ENCODE assay signal across 1 cellular context in the genomic region with DNA sequence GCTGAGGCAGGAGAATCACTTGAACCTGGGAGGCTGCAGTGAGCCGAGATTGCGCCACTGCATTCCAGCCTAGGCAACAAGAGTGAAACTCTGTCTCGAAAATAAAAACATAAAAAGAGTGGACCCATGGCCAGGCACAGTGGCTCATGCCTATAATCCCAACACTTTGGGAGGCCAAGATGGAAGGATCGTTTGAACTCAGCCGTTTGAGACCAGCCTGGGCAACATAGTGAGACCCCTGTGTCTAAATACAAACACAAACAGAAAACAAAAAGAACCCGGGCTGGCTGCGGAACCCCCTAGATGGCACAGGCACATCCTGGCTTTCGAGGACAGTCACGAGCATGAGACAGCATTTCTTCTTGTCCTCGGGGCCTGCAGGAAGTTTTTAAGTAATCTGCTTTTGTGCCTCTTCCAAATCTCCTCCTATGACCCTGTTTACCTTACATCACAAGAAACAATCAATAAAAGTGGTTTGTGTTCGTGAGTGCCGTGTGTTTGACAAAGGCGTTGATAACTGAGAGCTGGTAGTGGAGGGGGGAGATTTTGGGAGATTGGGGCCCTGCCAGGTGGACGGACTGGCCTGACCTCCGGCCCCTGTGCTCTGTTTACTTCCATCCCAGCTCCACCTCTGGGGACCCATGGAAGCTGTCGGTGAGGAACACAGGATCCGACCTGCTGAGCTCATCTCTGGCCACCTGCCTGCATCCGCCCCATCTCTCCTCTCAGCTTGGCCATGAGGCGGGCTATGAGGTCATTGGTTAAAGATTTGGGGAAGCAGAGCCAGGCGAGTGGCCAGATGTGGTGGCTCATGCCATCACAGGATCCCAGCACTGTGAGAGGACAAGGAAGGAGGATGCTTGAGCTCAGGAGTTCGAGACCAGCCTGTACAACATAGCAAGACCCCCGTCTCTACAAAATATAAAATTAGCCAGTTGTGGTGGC.
A peak's percentile ranks its signal among the peaks of the same experiment; 100 is the strongest.
TF ChIP-seq lines count a peak whose summit lies in the region.

No MANE protein-coding gene starts in this region.

TF ChIP-seq in K562, 482 proteins besides CTCF, POLR2A, EP300 and RAD21 (continued from another document and continues in another):
- TF ChIP-seq, protein P1, sequence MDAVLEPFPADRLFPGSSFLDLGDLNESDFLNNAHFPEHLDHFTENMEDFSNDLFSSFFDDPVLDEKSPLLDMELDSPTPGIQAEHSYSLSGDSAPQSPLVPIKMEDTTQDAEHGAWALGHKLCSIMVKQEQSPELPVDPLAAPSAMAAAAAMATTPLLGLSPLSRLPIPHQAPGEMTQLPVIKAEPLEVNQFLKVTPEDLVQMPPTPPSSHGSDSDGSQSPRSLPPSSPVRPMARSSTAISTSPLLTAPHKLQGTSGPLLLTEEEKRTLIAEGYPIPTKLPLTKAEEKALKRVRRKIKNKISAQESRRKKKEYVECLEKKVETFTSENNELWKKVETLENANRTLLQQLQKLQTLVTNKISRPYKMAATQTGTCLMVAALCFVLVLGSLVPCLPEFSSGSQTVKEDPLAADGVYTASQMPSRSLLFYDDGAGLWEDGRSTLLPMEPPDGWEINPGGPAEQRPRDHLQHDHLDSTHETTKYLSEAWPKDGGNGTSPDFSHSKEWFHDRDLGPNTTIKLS (IDR thresholded peaks at IDR 0.05; ENCODE audit: borderline replicate concordance, low read depth), result no peak
- TF ChIP-seq, protein P2, sequence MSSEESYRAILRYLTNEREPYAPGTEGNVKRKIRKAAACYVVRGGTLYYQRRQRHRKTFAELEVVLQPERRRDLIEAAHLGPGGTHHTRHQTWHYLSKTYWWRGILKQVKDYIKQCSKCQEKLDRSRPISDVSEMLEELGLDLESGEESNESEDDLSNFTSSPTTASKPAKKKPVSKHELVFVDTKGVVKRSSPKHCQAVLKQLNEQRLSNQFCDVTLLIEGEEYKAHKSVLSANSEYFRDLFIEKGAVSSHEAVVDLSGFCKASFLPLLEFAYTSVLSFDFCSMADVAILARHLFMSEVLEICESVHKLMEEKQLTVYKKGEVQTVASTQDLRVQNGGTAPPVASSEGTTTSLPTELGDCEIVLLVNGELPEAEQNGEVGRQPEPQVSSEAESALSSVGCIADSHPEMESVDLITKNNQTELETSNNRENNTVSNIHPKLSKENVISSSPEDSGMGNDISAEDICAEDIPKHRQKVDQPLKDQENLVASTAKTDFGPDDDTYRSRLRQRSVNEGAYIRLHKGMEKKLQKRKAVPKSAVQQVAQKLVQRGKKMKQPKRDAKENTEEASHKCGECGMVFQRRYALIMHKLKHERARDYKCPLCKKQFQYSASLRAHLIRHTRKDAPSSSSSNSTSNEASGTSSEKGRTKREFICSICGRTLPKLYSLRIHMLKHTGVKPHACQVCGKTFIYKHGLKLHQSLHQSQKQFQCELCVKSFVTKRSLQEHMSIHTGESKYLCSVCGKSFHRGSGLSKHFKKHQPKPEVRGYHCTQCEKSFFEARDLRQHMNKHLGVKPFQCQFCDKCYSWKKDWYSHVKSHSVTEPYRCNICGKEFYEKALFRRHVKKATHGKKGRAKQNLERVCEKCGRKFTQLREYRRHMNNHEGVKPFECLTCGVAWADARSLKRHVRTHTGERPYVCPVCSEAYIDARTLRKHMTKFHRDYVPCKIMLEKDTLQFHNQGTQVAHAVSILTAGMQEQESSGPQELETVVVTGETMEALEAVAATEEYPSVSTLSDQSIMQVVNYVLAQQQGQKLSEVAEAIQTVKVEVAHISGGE (CRISPR knock-in tag; IDR thresholded peaks at IDR 0.05), result peak in 1 of 3 experiments; percentile 68; a peak in 1 of 6 replicates
- peak; percentile 23 for TF ChIP-seq RBM25 (IDR thresholded peaks at IDR 0.05; ENCODE audit: low read depth, low read length, severe bottlenecking)
- TF ChIP-seq CCNT2 (IDR thresholded peaks at IDR 0.05; ENCODE audit: borderline replicate concordance, extremely low read depth, insufficient read length, low read depth, low read length), result peak; percentile 22
- no peak for TF ChIP-seq PRMT5 (CRISPR knock-in tag; IDR thresholded peaks at IDR 0.05)
- peak; percentile 12; the same call in 1 of the 2 replicates for TF ChIP-seq FOXM1 (IDR thresholded peaks at IDR 0.05; ENCODE audit: low read depth)
- no peak for TF ChIP-seq FOXM1 (CRISPR knock-in tag; IDR thresholded peaks at IDR 0.05; ENCODE audit: low read depth)
- peak; percentile 65 for TF ChIP-seq ETV1 (tag; conservative IDR thresholded peaks at IDR 0.05; ENCODE audit: low read depth)
- TF ChIP-seq ETV6 (IDR thresholded peaks at IDR 0.05; ENCODE audit: borderline replicate concordance in 1 of 2, low read depth in 2 of 2, low read length in 1 of 2), result no peak
- TF ChIP-seq ETV6 (CRISPR knock-in tag; IDR thresholded peaks at IDR 0.05; ENCODE audit: borderline replicate concordance), result no peak
- no peak for TF ChIP-seq STAT5A (IDR thresholded peaks at IDR 0.05; ENCODE audit: borderline replicate concordance, low read length)
- TF ChIP-seq NR2C2 (CRISPR knock-in tag; IDR thresholded peaks at IDR 0.05), result no peak; the same call in 1 of the 2 replicates
- peak; percentile 89 for TF ChIP-seq NR2C2 (tag; IDR thresholded peaks at IDR 0.05)
- TF ChIP-seq, protein P3, sequence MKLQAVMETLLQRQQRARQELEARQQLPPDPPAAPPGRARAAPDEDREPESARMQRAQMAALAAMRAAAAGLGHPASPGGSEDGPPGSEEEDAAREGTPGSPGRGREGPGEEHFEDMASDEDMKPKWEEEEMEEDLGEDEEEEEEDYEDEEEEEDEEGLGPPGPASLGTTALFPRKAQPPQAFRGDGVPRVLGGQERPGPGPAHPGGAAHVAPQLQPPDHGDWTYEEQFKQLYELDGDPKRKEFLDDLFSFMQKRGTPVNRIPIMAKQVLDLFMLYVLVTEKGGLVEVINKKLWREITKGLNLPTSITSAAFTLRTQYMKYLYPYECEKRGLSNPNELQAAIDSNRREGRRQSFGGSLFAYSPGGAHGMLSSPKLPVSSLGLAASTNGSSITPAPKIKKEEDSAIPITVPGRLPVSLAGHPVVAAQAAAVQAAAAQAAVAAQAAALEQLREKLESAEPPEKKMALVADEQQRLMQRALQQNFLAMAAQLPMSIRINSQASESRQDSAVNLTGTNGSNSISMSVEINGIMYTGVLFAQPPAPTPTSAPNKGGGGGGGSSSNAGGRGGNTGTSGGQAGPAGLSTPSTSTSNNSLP (IDR thresholded peaks at IDR 0.05; ENCODE audit: borderline replicate concordance, low read depth, low read length), result no peak
- TF ChIP-seq, protein P4, sequence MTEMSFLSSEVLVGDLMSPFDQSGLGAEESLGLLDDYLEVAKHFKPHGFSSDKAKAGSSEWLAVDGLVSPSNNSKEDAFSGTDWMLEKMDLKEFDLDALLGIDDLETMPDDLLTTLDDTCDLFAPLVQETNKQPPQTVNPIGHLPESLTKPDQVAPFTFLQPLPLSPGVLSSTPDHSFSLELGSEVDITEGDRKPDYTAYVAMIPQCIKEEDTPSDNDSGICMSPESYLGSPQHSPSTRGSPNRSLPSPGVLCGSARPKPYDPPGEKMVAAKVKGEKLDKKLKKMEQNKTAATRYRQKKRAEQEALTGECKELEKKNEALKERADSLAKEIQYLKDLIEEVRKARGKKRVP (CRISPR knock-in tag; IDR thresholded peaks at IDR 0.05), result no peak
- TF ChIP-seq SRSF1 (IDR thresholded peaks at IDR 0.05; ENCODE audit: low read depth, low read length), result no peak
- TF ChIP-seq ZNF347 (CRISPR knock-in tag; IDR thresholded peaks at IDR 0.05; ENCODE audit: low read depth), result no peak
- no peak for TF ChIP-seq MYNN (IDR thresholded peaks at IDR 0.05)
- no peak for TF ChIP-seq MYNN (CRISPR knock-in tag; IDR thresholded peaks at IDR 0.05)
- peak; percentile 32; the same call in 1 of the 2 replicates for TF ChIP-seq TAF7 (tag; IDR thresholded peaks at IDR 0.05)
- TF ChIP-seq BRD9 (IDR thresholded peaks at IDR 0.05; ENCODE audit: low read depth, partially characterized antibody), result no peak
- TF ChIP-seq, protein P5, sequence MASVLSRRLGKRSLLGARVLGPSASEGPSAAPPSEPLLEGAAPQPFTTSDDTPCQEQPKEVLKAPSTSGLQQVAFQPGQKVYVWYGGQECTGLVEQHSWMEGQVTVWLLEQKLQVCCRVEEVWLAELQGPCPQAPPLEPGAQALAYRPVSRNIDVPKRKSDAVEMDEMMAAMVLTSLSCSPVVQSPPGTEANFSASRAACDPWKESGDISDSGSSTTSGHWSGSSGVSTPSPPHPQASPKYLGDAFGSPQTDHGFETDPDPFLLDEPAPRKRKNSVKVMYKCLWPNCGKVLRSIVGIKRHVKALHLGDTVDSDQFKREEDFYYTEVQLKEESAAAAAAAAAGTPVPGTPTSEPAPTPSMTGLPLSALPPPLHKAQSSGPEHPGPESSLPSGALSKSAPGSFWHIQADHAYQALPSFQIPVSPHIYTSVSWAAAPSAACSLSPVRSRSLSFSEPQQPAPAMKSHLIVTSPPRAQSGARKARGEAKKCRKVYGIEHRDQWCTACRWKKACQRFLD (CRISPR knock-in tag; IDR thresholded peaks at IDR 0.05), result peak; percentile 88
- peak; percentile 88 for TF ChIP-seq SOX6 (IDR thresholded peaks at IDR 0.05)
- peak; percentile 68 for TF ChIP-seq HDAC3 (IDR thresholded peaks at IDR 0.05; ENCODE audit: borderline replicate concordance, partially characterized antibody)
- no peak for TF ChIP-seq XRCC3 (IDR thresholded peaks at IDR 0.05)
- TF ChIP-seq SMAD3 (CRISPR knock-in tag; conservative IDR thresholded peaks at IDR 0.05), result no peak
- peak; percentile 79 for TF ChIP-seq CEBPB (tag; IDR thresholded peaks at IDR 0.05)
- no peak for TF ChIP-seq ZNF140 (CRISPR knock-in tag; IDR thresholded peaks at IDR 0.05)
- TF ChIP-seq, protein P6, sequence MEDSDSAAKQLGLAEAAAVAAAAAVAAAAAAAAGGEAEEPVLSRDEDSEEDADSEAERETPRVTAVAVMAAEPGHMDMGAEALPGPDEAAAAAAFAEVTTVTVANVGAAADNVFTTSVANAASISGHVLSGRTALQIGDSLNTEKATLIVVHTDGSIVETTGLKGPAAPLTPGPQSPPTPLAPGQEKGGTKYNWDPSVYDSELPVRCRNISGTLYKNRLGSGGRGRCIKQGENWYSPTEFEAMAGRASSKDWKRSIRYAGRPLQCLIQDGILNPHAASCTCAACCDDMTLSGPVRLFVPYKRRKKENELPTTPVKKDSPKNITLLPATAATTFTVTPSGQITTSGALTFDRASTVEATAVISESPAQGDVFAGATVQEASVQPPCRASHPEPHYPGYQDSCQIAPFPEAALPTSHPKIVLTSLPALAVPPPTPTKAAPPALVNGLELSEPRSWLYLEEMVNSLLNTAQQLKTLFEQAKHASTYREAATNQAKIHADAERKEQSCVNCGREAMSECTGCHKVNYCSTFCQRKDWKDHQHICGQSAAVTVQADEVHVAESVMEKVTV (CRISPR knock-in tag; IDR thresholded peaks at IDR 0.05), result no peak
- TF ChIP-seq FOXJ2 (tag; IDR thresholded peaks at IDR 0.05), result peak; percentile 89
- no peak for TF ChIP-seq BDP1 (IDR thresholded peaks at IDR 0.05; ENCODE audit: insufficient read depth, insufficient read length)
- TF ChIP-seq ZBTB7A (IDR thresholded peaks at IDR 0.05; ENCODE audit: borderline replicate concordance, control insufficient read depth, low read depth, low read length), result no peak
- TF ChIP-seq, protein P7, sequence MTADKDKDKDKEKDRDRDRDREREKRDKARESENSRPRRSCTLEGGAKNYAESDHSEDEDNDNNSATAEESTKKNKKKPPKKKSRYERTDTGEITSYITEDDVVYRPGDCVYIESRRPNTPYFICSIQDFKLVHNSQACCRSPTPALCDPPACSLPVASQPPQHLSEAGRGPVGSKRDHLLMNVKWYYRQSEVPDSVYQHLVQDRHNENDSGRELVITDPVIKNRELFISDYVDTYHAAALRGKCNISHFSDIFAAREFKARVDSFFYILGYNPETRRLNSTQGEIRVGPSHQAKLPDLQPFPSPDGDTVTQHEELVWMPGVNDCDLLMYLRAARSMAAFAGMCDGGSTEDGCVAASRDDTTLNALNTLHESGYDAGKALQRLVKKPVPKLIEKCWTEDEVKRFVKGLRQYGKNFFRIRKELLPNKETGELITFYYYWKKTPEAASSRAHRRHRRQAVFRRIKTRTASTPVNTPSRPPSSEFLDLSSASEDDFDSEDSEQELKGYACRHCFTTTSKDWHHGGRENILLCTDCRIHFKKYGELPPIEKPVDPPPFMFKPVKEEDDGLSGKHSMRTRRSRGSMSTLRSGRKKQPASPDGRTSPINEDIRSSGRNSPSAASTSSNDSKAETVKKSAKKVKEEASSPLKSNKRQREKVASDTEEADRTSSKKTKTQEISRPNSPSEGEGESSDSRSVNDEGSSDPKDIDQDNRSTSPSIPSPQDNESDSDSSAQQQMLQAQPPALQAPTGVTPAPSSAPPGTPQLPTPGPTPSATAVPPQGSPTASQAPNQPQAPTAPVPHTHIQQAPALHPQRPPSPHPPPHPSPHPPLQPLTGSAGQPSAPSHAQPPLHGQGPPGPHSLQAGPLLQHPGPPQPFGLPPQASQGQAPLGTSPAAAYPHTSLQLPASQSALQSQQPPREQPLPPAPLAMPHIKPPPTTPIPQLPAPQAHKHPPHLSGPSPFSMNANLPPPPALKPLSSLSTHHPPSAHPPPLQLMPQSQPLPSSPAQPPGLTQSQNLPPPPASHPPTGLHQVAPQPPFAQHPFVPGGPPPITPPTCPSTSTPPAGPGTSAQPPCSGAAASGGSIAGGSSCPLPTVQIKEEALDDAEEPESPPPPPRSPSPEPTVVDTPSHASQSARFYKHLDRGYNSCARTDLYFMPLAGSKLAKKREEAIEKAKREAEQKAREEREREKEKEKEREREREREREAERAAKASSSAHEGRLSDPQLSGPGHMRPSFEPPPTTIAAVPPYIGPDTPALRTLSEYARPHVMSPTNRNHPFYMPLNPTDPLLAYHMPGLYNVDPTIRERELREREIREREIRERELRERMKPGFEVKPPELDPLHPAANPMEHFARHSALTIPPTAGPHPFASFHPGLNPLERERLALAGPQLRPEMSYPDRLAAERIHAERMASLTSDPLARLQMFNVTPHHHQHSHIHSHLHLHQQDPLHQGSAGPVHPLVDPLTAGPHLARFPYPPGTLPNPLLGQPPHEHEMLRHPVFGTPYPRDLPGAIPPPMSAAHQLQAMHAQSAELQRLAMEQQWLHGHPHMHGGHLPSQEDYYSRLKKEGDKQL (CRISPR knock-in tag; IDR thresholded peaks at IDR 0.05; ENCODE audit: borderline replicate concordance), result no peak
- no peak for TF ChIP-seq BMI1 (IDR thresholded peaks at IDR 0.05; ENCODE audit: low read length)
- TF ChIP-seq, protein P8, sequence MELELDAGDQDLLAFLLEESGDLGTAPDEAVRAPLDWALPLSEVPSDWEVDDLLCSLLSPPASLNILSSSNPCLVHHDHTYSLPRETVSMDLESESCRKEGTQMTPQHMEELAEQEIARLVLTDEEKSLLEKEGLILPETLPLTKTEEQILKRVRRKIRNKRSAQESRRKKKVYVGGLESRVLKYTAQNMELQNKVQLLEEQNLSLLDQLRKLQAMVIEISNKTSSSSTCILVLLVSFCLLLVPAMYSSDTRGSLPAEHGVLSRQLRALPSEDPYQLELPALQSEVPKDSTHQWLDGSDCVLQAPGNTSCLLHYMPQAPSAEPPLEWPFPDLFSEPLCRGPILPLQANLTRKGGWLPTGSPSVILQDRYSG (tag; conservative IDR thresholded peaks at IDR 0.05; ENCODE audit: low read depth), result peak; percentile 72; the same call in 1 of the 2 replicates
- TF ChIP-seq POLR2G (IDR thresholded peaks at IDR 0.05; ENCODE audit: low read depth, low read length), result peak; percentile 38; the same call in 1 of the 2 replicates
- peak; percentile 87 for TF ChIP-seq ZNF584 (CRISPR knock-in tag; IDR thresholded peaks at IDR 0.05; ENCODE audit: low read depth)
- peak; percentile 97 for TF ChIP-seq ATF7 (IDR thresholded peaks at IDR 0.05)
- 0 out of 2 replicates have a peak, but pooled peaks have one; percentile 15 for TF ChIP-seq ESRRA (IDR thresholded peaks at IDR 0.05; ENCODE audit: borderline replicate concordance, low read depth)
- TF ChIP-seq HOXB6 (CRISPR knock-in tag; IDR thresholded peaks at IDR 0.05; ENCODE audit: borderline replicate concordance), result no peak
- no peak for TF ChIP-seq BRF1 (IDR thresholded peaks at IDR 0.05; ENCODE audit: borderline replicate concordance, extremely low read depth, insufficient read length)
